ENCODE assay signal across 1 cellular context in the genomic region with DNA sequence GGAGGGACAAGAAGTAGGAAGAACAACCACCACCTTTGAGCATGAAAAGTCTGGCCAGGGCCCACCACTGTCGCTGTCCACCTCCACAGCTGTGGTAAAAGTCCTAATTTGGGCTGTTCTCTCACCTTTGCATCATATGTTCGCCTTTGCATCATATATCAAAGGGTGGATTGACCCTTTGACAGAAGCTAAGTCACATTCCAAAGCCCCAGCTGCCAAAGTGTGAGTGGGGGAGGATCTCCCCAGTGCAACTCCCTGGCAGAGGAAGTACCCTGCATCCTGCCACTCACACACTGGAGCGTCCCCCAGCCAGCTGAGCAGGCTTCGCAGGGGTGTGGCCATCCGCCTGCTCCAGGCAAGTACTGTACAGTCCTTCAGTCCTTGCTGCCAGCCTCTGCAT.
TF ChIP-seq lines count a peak whose summit lies in the region.

No MANE protein-coding gene starts in this region.

TF ChIP-seq in HepG2, 621 proteins besides CTCF, POLR2A, EP300 and RAD21:
- TF ChIP-seq, protein P1, sequence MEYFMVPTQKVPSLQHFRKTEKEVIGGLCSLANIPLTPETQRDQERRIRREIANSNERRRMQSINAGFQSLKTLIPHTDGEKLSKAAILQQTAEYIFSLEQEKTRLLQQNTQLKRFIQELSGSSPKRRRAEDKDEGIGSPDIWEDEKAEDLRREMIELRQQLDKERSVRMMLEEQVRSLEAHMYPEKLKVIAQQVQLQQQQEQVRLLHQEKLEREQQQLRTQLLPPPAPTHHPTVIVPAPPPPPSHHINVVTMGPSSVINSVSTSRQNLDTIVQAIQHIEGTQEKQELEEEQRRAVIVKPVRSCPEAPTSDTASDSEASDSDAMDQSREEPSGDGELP (IDR thresholded peaks at IDR 0.05; ENCODE audit: borderline replicate concordance, low read depth) = peak; percentile 26; the same call in 1 of the 2 replicates
- no peak for TF ChIP-seq ONECUT2 (CRISPR knock-in tag; IDR thresholded peaks at IDR 0.05)
- TF ChIP-seq CAMTA2 (CRISPR knock-in tag; IDR thresholded peaks at IDR 0.05; ENCODE audit: borderline replicate concordance) = no peak
- no peak for TF ChIP-seq ZNF549 (CRISPR knock-in tag; IDR thresholded peaks at IDR 0.05)
TF ChIP-seq in HepG2: peak in this region for 1.
